In the genomic region with DNA sequence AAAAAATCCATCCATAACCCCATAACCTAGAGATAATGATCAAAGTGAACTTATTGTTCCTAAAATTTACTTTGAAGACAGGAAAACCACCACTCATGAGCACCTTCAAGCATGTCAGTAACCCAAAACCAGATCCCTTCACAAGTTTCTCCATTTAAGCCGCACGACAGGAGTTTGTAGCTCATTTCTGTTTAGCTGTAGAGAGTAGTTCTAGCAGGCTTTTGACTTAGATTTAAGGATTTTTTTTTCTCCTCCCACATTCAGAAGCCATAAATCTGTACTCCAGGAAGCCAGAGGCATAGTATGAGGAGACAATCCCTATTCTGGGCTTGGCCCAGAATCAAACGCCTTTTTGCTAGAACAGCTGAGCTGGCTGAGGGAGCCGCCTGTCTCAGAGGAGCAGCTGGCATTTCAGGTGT, we compare ENCODE assay signal across 11 cellular contexts. TPM values are rescaled to one million over a fixed set of nuclear protein-coding genes. Genes with fewer than 3 reads are reported as not detected.
DNase-seq lines count a peak whose midpoint lies in the region; ATAC-seq and TF ChIP-seq lines count a peak whose summit lies in the region.
"Had no signal": no experiment of that assay in that cellular context is flagged by ENCODE, and none has a peak within 500 bp of the region (broad histone marks: within the 10 kb centered on the region; RNA-seq: fewer than 3 reads in every experiment).

No MANE protein-coding gene starts in this region.

- H3K56ac ChIP-seq in H9 (ENCODE audit: insufficient read length, low read depth, low read length), result no peak overlapping the region

- no peaks in the 10 kb centered on the region for H3K9me3 Mint-ChIP-seq in CD8-positive, alpha-beta T cell
- H3K9me3 Mint-ChIP-seq in activated CD4-positive, alpha-beta memory T cell treated with anti-CD3 and anti-CD28 coated beads, Interleukin-2, amount 10 ng/mL, durations not matched to agents 7 days and 5 days, result no peaks in the 10 kb centered on the region
- peaks cover 0 to 2% of the 10 kb centered on the region in 2 experiments; a peak in 1 of 5 replicates for H3K9me3 Mint-ChIP-seq in H9

- peak in 2 of 7 experiments; percentile 35 to 37 for DNase-seq in CD8-positive, alpha-beta T cell
- peak; percentile 45 for DNase-seq in KBM-7
- peak; percentile 14 for DNase-seq in activated CD4-positive, alpha-beta memory T cell treated with anti-CD3 and anti-CD28 coated beads, Interleukin-2, amount 10 ng/mL, durations not matched to agents 7 days and 5 days
- peak; percentile 46 for DNase-seq in middle frontal gyrus (ENCODE audit: extremely low spot score, low spot score)
- no peak for DNase-seq in esophagus muscularis mucosa (ENCODE audit: extremely low spot score)
- no peak for DNase-seq in H9
- DNase-seq in HAP-1 (ENCODE audit: low spot score in 2 of 2), result no peak
- DNase-seq: kidney had no signal

- H2BK120ac ChIP-seq in H9 (ENCODE audit: low read depth, low read length, poor library complexity, severe bottlenecking), result no peak overlapping the region

- H3K23ac ChIP-seq in H9 (ENCODE audit: insufficient read length, low read depth, low read length), result no peak overlapping the region

- peak overlapping the region; percentile 45 for H3K27ac Mint-ChIP-seq in CD8-positive, alpha-beta T cell
- no peak overlapping the region for H3K27ac Mint-ChIP-seq in activated CD4-positive, alpha-beta memory T cell treated with anti-CD3 and anti-CD28 coated beads, Interleukin-2, amount 10 ng/mL, durations not matched to agents 7 days and 5 days
- no peak overlapping the region for H3K27ac Mint-ChIP-seq in H9

- no peak overlapping the region for H4K5ac ChIP-seq in H9 (ENCODE audit: insufficient read length, low read depth, low read length)

- H4K8ac ChIP-seq in H9 (replicated peaks; ENCODE audit: insufficient read length, low read depth, low read length), result no peak overlapping the region

- peaks cover 20% of the 10 kb centered on the region for H3K4me1 ChIP-seq in CD8-positive, alpha-beta T cell (ENCODE audit: insufficient read depth, low read length)
- H3K4me1 ChIP-seq in esophagus muscularis mucosa, result peaks cover 11 to 21% (median 15%) of the 10 kb centered on the region in 4 donors
- H3K4me1 ChIP-seq in H9 (ENCODE audit: insufficient read depth, low read length), result no peaks in the 10 kb centered on the region
- H3K4me1 ChIP-seq in HAP-1, result peaks cover 10% of the 10 kb centered on the region

- H2BK15ac ChIP-seq in H9 (ENCODE audit: low read depth, low read length), result no peak overlapping the region

- CTCF ChIA-PET in CD8-positive, alpha-beta T cell (lab: Charles Lee), result interaction anchor here (0.7 to 3.8 kb wide), 12 partner anchors 8 to 679 kb away, joined by 3 to 15 read pairs (median 6); no protein-coding TSS in a partner anchor
- CTCF ChIA-PET in activated CD4-positive, alpha-beta memory T cell treated with anti-CD3 and anti-CD28 coated beads, Interleukin-2, amount 10 ng/mL, durations not matched to agents 7 days and 5 days (lab: Charles Lee), result interaction anchor here (0.6 to 1.2 kb wide), 7 partner anchors 10 to 612 kb away, joined by 3 to 9 read pairs (median 4); no protein-coding TSS in a partner anchor

- TF ChIP-seq CTCF in CD8-positive, alpha-beta T cell (IDR thresholded peaks at IDR 0.05), result no peak
- TF ChIP-seq CTCF in esophagus muscularis mucosa (IDR thresholded peaks at IDR 0.05) (no peak), H9 (conservative IDR thresholded peaks at IDR 0.05) (no peak)

- no peak overlapping the region for H3K4me2 ChIP-seq in H9 (ENCODE audit: insufficient read depth, insufficient read length, low read length)

- H3K27ac ChIP-seq in CD8-positive, alpha-beta T cell (ENCODE audit: low read depth, low read length), result no peak overlapping the region
- H3K27ac ChIP-seq in esophagus muscularis mucosa (replicated peaks in 1 of 4) (no peak overlapping the region), H9 (ENCODE audit: insufficient read length, low read depth, low read length) (no peak overlapping the region)
- H3K27ac ChIP-seq: C4-2B, epithelial cell of prostate, SJSA1 had no signal

- intact Hi-C loops in CD8-positive, alpha-beta T cell (cut with DNase I, micrococcal nuclease), result loop anchor here (10.0 kb wide), 2 partner anchors 152 to 232 kb away; no protein-coding TSS in a partner anchor
- intact Hi-C loops in esophagus muscularis mucosa (cut with DNase I), result loop anchor here (10.0 kb wide), 1 partner anchor 62 kb away; the partner anchor contains the start of gene RBM34

- peaks cover 2% of the 10 kb centered on the region for H3K27me3 Mint-ChIP-seq in CD8-positive, alpha-beta T cell (ENCODE audit: low read depth)
- peaks cover 8% of the 10 kb centered on the region for H3K27me3 Mint-ChIP-seq in activated CD4-positive, alpha-beta memory T cell treated with anti-CD3 and anti-CD28 coated beads, Interleukin-2, amount 10 ng/mL, durations not matched to agents 7 days and 5 days
- peaks cover 7% of the 10 kb centered on the region for H3K27me3 Mint-ChIP-seq in H9 (ENCODE audit: low read depth)

- H3K9me3 ChIP-seq in CD8-positive, alpha-beta T cell (ENCODE audit: low read length), result no peaks in the 10 kb centered on the region
- H3K9me3 ChIP-seq in esophagus muscularis mucosa (no peaks in the 10 kb centered on the region), H9 (ENCODE audit: control insufficient read depth, low read depth, low read length) (no peaks in the 10 kb centered on the region), HAP-1 (no peaks in the 10 kb centered on the region)
- H3K9me3 ChIP-seq: SJSA1 had no signal

- TF ChIP-seq EP300 in esophagus muscularis mucosa (IDR thresholded peaks at IDR 0.05), result no peak

- in situ Hi-C loops in KBM-7 (cut with MboI; ENCODE audit: low pct_unique_long_range_greater_than_20kb, low sequenced_read_pairs) (no loop called here), HAP-1 (cut with MboI; ENCODE audit: low sequenced_read_pairs) (no loop called here)

- H3K9ac ChIP-seq in H9 (ENCODE audit: extremely low read depth, insufficient read length, low read length), result no peak overlapping the region

- no peaks in the 10 kb centered on the region for H3K23me2 ChIP-seq in H9 (ENCODE audit: insufficient read length, low read depth, low read length, poor library complexity, severe bottlenecking)

- no peak overlapping the region for H3K4me3 ChIP-seq in CD8-positive, alpha-beta T cell (ENCODE audit: low read depth, low read length)
- no peak overlapping the region for H3K4me3 ChIP-seq in esophagus muscularis mucosa
- H3K4me3 ChIP-seq in HAP-1, result no peak overlapping the region
- H3K4me3 ChIP-seq: SJSA1 had no signal

- POLR2A ChIA-PET in CD8-positive, alpha-beta T cell (lab: Charles Lee), result interaction anchor here (0.7 to 1.8 kb wide), 5 partner anchors 24 to 491 kb away, joined by 3 to 5 read pairs (median 4); no protein-coding TSS in a partner anchor
- POLR2A ChIA-PET in activated CD4-positive, alpha-beta memory T cell treated with anti-CD3 and anti-CD28 coated beads, Interleukin-2, amount 10 ng/mL, durations not matched to agents 7 days and 5 days (lab: Charles Lee), result interaction anchor here (1.2 kb wide), 1 partner anchor 491 kb away, joined by 3 read pairs; no protein-coding TSS in a partner anchor

- H3K79me1 ChIP-seq in H9 (ENCODE audit: insufficient read depth, low read depth, low read length, poor library complexity, severe bottlenecking), result no peaks in the 10 kb centered on the region

- no peaks in the 10 kb centered on the region for H3K27me3 ChIP-seq in CD8-positive, alpha-beta T cell (ENCODE audit: insufficient read depth, low read length)
- H3K27me3 ChIP-seq in esophagus muscularis mucosa (no peaks in the 10 kb centered on the region), H9 (ENCODE audit: insufficient read depth, low read length) (no peaks in the 10 kb centered on the region), HAP-1 (ENCODE audit: low read depth) (no peaks in the 10 kb centered on the region)
- H3K27me3 ChIP-seq: SJSA1 had no signal

- H2BK5ac ChIP-seq in H9 (ENCODE audit: insufficient read length, low read length), result no peak overlapping the region

- no peaks in the 10 kb centered on the region for H3K79me2 ChIP-seq in H9 (ENCODE audit: insufficient read depth, low read length)

- no peak overlapping the region for H2AFZ ChIP-seq in H9 (ENCODE audit: low read length)

- ATAC-seq in CD8-positive, alpha-beta T cell, result peak; percentile 51

- H3K18ac ChIP-seq in H9 (ENCODE audit: insufficient read length, low read depth, low read length), result no peak overlapping the region

- no peak for TF ChIP-seq POLR2A in esophagus muscularis mucosa (IDR thresholded peaks at IDR 0.05; ENCODE audit: low read depth)

- no peak overlapping the region for H3K14ac ChIP-seq in H9 (ENCODE audit: insufficient read depth, low read length)

- WGBS in esophagus muscularis mucosa, result 60% methylated on average over 4 of the region's 4 CpGs
- no CpG with 5 or more reads among the region's 4 CpGs for WGBS in H9 (ENCODE audit: extremely low coverage, insufficient read length, low lambda C conversion rate)

- H2BK12ac ChIP-seq in H9 (ENCODE audit: insufficient read length, low read depth, low read length), result no peak overlapping the region

- H3K4me3 Mint-ChIP-seq in CD8-positive, alpha-beta T cell, result peak overlapping the region; percentile 43
- H3K4me3 Mint-ChIP-seq in activated CD4-positive, alpha-beta memory T cell treated with anti-CD3 and anti-CD28 coated beads, Interleukin-2, amount 10 ng/mL, durations not matched to agents 7 days and 5 days, result no peak overlapping the region
- H3K4me3 Mint-ChIP-seq in H9, result no peak overlapping the region

- peaks cover 10% of the 10 kb centered on the region for H3K36me3 Mint-ChIP-seq in CD8-positive, alpha-beta T cell
- H3K36me3 Mint-ChIP-seq in activated CD4-positive, alpha-beta memory T cell treated with anti-CD3 and anti-CD28 coated beads, Interleukin-2, amount 10 ng/mL, durations not matched to agents 7 days and 5 days (ENCODE audit: low read depth), result peaks cover 16% of the 10 kb centered on the region
- peaks cover 5 to 9% (median 6%) of the 10 kb centered on the region in 3 experiments; a peak in 6 of 7 replicates for H3K36me3 Mint-ChIP-seq in H9 (ENCODE audit: insufficient read depth in 1 of 3, low read depth in 3 of 3)

- no peak overlapping the region for H2BK20ac ChIP-seq in H9 (ENCODE audit: low read depth, low read length, poor library complexity, severe bottlenecking)

- H3K36me3 ChIP-seq in CD8-positive, alpha-beta T cell (ENCODE audit: insufficient read depth, low read length), result no peaks in the 10 kb centered on the region
- H3K36me3 ChIP-seq in esophagus muscularis mucosa, result peaks cover 0 to 13% (median 8%) of the 10 kb centered on the region in 4 donors
- peaks cover 9% of the 10 kb centered on the region for H3K36me3 ChIP-seq in HAP-1 (replicated peaks)

- no peak overlapping the region for H2AK5ac ChIP-seq in H9 (ENCODE audit: insufficient read length, low read length)

- H4K20me1 ChIP-seq in H9 (ENCODE audit: control insufficient read depth, insufficient read depth, insufficient read length), result no peaks in the 10 kb centered on the region

- no peak overlapping the region for H3K4ac ChIP-seq in H9 (ENCODE audit: low read depth, low read length)

- peaks cover 35% of the 10 kb centered on the region for H3K4me1 Mint-ChIP-seq in CD8-positive, alpha-beta T cell (ENCODE audit: low read depth)
- peaks cover 42% of the 10 kb centered on the region for H3K4me1 Mint-ChIP-seq in activated CD4-positive, alpha-beta memory T cell treated with anti-CD3 and anti-CD28 coated beads, Interleukin-2, amount 10 ng/mL, durations not matched to agents 7 days and 5 days
- peaks cover 23 to 26% of the 10 kb centered on the region in 2 experiments for H3K4me1 Mint-ChIP-seq in H9

- H3T11ph ChIP-seq in H9 (ENCODE audit: low read length), result no peak overlapping the region

- no peak overlapping the region for H4K91ac ChIP-seq in H9 (ENCODE audit: insufficient read length, low read depth, low read length)

RNA-seq across cellular contexts. Expression of gene TOMM20, which starts 25.6 kb away (rescaled TPM):
- total RNA-seq in CD8-positive, alpha-beta T cell, result 100 to 1,000 TPM; 165 to 166 TPM
- 10 to 100 TPM; 81.4 to 89.3 TPM for total RNA-seq in activated CD4-positive, alpha-beta memory T cell treated with anti-CD3 and anti-CD28 coated beads, Interleukin-2, amount 10 ng/mL, durations not matched to agents 7 days and 5 days
- 10 to 100 TPM; 59.7 to 94.3 (median 86.3) TPM for total RNA-seq in esophagus muscularis mucosa
- 191 and 197 TPM in 2 replicates for total RNA-seq in H9 (2021)

RNA-seq across cellular contexts. Expression of gene RBM34, which starts 58.0 kb away (rescaled TPM):
- 100 to 1,000 TPM; 243 to 267 TPM for total RNA-seq in CD8-positive, alpha-beta T cell
- total RNA-seq in activated CD4-positive, alpha-beta memory T cell treated with anti-CD3 and anti-CD28 coated beads, Interleukin-2, amount 10 ng/mL, durations not matched to agents 7 days and 5 days, result 100 to 1,000 TPM in 1 of 2 experiments, 10 to 100 TPM in 1; 95.7 to 102 TPM
- total RNA-seq in esophagus muscularis mucosa (10 to 100 TPM; 41.9 to 57.2 (median 53.4) TPM), H9 (2021) (121 and 136 TPM in 2 replicates)

Comparison
In these comparisons a context has a peak if more than half of its experiments do, and no peak if none do; other contexts are left out.
1. DNase-seq: peak in KBM-7 (single experiment), activated CD4-positive, alpha-beta memory T cell treated with anti-CD3 and anti-CD28 coated beads, Interleukin-2, amount 10 ng/mL, durations not matched to agents 7 days and 5 days (single experiment) and middle frontal gyrus (single experiment); none in esophagus muscularis mucosa (single experiment), H9 (single experiment) and HAP-1 (0 of 2).